Comparison of ENCODE assay signal across 2 cellular contexts in genomic region chr11:55726715-55727324, GRCh38.
TF ChIP-seq lines count a peak whose summit lies in the region.

No MANE protein-coding gene starts in this region.

TF ChIP-seq in SK-N-SH, 30 proteins besides CTCF, POLR2A, EP300 and RAD21 (continued from another document):
- TF ChIP-seq, protein P1, sequence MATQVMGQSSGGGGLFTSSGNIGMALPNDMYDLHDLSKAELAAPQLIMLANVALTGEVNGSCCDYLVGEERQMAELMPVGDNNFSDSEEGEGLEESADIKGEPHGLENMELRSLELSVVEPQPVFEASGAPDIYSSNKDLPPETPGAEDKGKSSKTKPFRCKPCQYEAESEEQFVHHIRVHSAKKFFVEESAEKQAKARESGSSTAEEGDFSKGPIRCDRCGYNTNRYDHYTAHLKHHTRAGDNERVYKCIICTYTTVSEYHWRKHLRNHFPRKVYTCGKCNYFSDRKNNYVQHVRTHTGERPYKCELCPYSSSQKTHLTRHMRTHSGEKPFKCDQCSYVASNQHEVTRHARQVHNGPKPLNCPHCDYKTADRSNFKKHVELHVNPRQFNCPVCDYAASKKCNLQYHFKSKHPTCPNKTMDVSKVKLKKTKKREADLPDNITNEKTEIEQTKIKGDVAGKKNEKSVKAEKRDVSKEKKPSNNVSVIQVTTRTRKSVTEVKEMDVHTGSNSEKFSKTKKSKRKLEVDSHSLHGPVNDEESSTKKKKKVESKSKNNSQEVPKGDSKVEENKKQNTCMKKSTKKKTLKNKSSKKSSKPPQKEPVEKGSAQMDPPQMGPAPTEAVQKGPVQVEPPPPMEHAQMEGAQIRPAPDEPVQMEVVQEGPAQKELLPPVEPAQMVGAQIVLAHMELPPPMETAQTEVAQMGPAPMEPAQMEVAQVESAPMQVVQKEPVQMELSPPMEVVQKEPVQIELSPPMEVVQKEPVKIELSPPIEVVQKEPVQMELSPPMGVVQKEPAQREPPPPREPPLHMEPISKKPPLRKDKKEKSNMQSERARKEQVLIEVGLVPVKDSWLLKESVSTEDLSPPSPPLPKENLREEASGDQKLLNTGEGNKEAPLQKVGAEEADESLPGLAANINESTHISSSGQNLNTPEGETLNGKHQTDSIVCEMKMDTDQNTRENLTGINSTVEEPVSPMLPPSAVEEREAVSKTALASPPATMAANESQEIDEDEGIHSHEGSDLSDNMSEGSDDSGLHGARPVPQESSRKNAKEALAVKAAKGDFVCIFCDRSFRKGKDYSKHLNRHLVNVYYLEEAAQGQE (IDR thresholded peaks at IDR 0.05; ENCODE audit: low read depth, low read length) = no peak
- TF ChIP-seq MXI1 (IDR thresholded peaks at IDR 0.05; ENCODE audit: low read depth, low read length) (no peak), SIN3A (IDR thresholded peaks at IDR 0.05; ENCODE audit: borderline replicate concordance, low read depth, low read length) (no peak), GATA2 (CRISPR knock-in tag; IDR thresholded peaks at IDR 0.05) (no peak), ELF1 (IDR thresholded peaks at IDR 0.05) (no peak), RXRA (IDR thresholded peaks at IDR 0.05; ENCODE audit: borderline replicate concordance, low read depth) (no peak), YY1 (IDR thresholded peaks at IDR 0.05; ENCODE audit: low read depth) (no peak), EZH2phosphoT487 (IDR thresholded peaks at IDR 0.05; ENCODE audit: borderline replicate concordance, low read depth) (no peak), MAX (IDR thresholded peaks at IDR 0.05; ENCODE audit: low read depth) (no peak), POLR2AphosphoS5 (IDR thresholded peaks at IDR 0.05; ENCODE audit: low read depth, low read length) (no peak), CHD2 (IDR thresholded peaks at IDR 0.05; ENCODE audit: low read length, partially characterized antibody) (no peak), USF1 (IDR thresholded peaks at IDR 0.05; ENCODE audit: borderline replicate concordance, low read depth) (no peak), SMC3 (IDR thresholded peaks at IDR 0.05; ENCODE audit: low read depth, low read length) (no peak), NRF1 (IDR thresholded peaks at IDR 0.05; ENCODE audit: low read depth, low read length) (no peak)
- TF ChIP-seq, protein P2, sequence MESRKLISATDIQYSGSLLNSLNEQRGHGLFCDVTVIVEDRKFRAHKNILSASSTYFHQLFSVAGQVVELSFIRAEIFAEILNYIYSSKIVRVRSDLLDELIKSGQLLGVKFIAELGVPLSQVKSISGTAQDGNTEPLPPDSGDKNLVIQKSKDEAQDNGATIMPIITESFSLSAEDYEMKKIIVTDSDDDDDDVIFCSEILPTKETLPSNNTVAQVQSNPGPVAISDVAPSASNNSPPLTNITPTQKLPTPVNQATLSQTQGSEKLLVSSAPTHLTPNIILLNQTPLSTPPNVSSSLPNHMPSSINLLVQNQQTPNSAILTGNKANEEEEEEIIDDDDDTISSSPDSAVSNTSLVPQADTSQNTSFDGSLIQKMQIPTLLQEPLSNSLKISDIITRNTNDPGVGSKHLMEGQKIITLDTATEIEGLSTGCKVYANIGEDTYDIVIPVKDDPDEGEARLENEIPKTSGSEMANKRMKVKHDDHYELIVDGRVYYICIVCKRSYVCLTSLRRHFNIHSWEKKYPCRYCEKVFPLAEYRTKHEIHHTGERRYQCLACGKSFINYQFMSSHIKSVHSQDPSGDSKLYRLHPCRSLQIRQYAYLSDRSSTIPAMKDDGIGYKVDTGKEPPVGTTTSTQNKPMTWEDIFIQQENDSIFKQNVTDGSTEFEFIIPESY (IDR thresholded peaks at IDR 0.05; ENCODE audit: borderline replicate concordance, low read depth) = no peak

TF ChIP-seq in SK-N-SH treated with all-trans-retinoic acid at 6 μM for 48 hours, 23 proteins besides CTCF, POLR2A, EP300 and RAD21 (continued from another document):
- TF ChIP-seq, protein P3, sequence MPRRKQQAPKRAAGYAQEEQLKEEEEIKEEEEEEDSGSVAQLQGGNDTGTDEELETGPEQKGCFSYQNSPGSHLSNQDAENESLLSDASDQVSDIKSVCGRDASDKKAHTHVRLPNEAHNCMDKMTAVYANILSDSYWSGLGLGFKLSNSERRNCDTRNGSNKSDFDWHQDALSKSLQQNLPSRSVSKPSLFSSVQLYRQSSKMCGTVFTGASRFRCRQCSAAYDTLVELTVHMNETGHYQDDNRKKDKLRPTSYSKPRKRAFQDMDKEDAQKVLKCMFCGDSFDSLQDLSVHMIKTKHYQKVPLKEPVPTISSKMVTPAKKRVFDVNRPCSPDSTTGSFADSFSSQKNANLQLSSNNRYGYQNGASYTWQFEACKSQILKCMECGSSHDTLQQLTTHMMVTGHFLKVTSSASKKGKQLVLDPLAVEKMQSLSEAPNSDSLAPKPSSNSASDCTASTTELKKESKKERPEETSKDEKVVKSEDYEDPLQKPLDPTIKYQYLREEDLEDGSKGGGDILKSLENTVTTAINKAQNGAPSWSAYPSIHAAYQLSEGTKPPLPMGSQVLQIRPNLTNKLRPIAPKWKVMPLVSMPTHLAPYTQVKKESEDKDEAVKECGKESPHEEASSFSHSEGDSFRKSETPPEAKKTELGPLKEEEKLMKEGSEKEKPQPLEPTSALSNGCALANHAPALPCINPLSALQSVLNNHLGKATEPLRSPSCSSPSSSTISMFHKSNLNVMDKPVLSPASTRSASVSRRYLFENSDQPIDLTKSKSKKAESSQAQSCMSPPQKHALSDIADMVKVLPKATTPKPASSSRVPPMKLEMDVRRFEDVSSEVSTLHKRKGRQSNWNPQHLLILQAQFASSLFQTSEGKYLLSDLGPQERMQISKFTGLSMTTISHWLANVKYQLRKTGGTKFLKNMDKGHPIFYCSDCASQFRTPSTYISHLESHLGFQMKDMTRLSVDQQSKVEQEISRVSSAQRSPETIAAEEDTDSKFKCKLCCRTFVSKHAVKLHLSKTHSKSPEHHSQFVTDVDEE (CRISPR knock-in tag; IDR thresholded peaks at IDR 0.05) = no peak
- TF ChIP-seq OSR1 (CRISPR knock-in tag; IDR thresholded peaks at IDR 0.05) = no peak
- TF ChIP-seq PATZ1 (CRISPR knock-in tag; IDR thresholded peaks at IDR 0.05; ENCODE audit: borderline replicate concordance) = no peak
- no peak for TF ChIP-seq GLIS3 (CRISPR knock-in tag; IDR thresholded peaks at IDR 0.05)
- TF ChIP-seq, protein P4, sequence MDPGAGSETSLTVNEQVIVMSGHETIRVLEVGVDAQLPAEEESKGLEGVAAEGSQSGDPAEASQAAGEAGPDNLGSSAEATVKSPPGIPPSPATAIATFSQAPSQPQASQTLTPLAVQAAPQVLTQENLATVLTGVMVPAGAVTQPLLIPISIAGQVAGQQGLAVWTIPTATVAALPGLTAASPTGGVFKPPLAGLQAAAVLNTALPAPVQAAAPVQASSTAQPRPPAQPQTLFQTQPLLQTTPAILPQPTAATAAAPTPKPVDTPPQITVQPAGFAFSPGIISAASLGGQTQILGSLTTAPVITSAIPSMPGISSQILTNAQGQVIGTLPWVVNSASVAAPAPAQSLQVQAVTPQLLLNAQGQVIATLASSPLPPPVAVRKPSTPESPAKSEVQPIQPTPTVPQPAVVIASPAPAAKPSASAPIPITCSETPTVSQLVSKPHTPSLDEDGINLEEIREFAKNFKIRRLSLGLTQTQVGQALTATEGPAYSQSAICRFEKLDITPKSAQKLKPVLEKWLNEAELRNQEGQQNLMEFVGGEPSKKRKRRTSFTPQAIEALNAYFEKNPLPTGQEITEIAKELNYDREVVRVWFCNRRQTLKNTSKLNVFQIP (CRISPR knock-in tag; IDR thresholded peaks at IDR 0.05; ENCODE audit: borderline replicate concordance, low read depth) = no peak
- no peak for TF ChIP-seq ZNF70 (CRISPR knock-in tag; IDR thresholded peaks at IDR 0.05)
- no peak for TF ChIP-seq ZFP3 (CRISPR knock-in tag; IDR thresholded peaks at IDR 0.05)
- no peak for TF ChIP-seq ZNF565 (CRISPR knock-in tag; conservative IDR thresholded peaks at IDR 0.05; ENCODE audit: low read depth)
- no peak for TF ChIP-seq ZFP30 (CRISPR knock-in tag; IDR thresholded peaks at IDR 0.05)
- no peak for TF ChIP-seq CREB5 (CRISPR knock-in tag; IDR thresholded peaks at IDR 0.05; ENCODE audit: low read depth)
- TF ChIP-seq PPARA (CRISPR knock-in tag; IDR thresholded peaks at IDR 0.05; ENCODE audit: borderline replicate concordance) = no peak
- no peak for TF ChIP-seq CSDC2 (CRISPR knock-in tag; IDR thresholded peaks at IDR 0.05)
